Comparison of ENCODE assay signal across 17 cellular contexts in the genomic region with DNA sequence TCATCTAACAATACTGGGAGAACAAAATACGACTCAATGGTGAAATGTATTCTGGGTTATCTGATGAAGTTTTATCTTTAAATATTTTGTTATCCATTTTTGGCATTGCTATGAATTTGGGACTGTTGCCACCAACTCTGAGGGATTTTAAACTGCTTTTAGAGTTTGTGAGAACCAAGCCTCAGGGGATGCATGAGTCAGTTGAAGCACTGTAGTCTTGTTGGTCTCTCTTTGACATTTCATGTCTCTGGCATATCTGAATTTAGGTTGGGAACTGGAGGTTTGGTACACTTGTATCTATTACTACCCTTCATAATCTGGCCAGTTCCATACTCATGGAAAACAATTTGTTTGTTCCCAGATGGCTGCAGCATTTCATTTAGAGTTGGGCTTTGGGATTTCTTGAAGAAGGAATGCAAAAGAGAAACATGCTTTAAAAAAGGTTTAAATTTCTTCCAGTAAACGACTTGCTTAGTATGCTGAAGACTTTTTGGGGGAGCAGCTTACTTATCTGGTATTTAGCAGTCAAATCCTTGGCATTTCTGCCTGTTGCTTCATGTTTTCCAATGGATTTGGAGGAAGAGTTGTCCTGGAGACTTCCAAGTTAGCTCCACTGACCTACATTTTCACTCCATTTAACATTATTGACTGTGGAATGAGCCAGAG. TPM values are rescaled to one million over a fixed set of nuclear protein-coding genes. Genes with fewer than 3 reads are reported as not detected.
DNase-seq lines count a peak whose midpoint lies in the region; ATAC-seq and TF ChIP-seq lines count a peak whose summit lies in the region.
"Had no signal": no experiment of that assay in that cellular context is flagged by ENCODE, and none has a peak within 500 bp of the region (broad histone marks: within the 10 kb centered on the region; RNA-seq: fewer than 3 reads in every experiment).

No MANE protein-coding gene starts in this region.

- H3K36me3 ChIP-seq in BLaER1 (no peaks in the 10 kb centered on the region), esophagus squamous epithelium (no peaks in the 10 kb centered on the region), osteoblast (ENCODE audit: insufficient read depth, low read length) (no peaks in the 10 kb centered on the region)

- H3K4me3 ChIP-seq in BLaER1 (no peak overlapping the region), esophagus squamous epithelium (no peak overlapping the region), osteoblast (ENCODE audit: insufficient read depth, low read length) (no peak overlapping the region)
- H3K4me3 ChIP-seq: A549 had no signal

- H3K9me3 ChIP-seq in BLaER1 (no peaks in the 10 kb centered on the region), esophagus squamous epithelium (no peaks in the 10 kb centered on the region), osteoblast (ENCODE audit: low read depth, low read length) (no peaks in the 10 kb centered on the region)
- H3K9me3 ChIP-seq: A549 had no signal

- H3K4me2 ChIP-seq in BLaER1 (peak overlapping the region; percentile 35; the same call in 1 of the 2 replicates), osteoblast (ENCODE audit: insufficient read depth, low read length) (no peak overlapping the region)
- H3K4me2 ChIP-seq: A549 had no signal

- ATAC-seq in GM18907 (IDR thresholded peaks at IDR 0.05; ENCODE audit: unreplicated experiment): no peak
- ATAC-seq: A549, HepG2 had no signal

- no peak for TF ChIP-seq CTCF in esophagus squamous epithelium (IDR thresholded peaks at IDR 0.05)
- TF ChIP-seq CTCF in osteoblast (IDR thresholded peaks at IDR 0.05; ENCODE audit: extremely low read depth, low read depth, low read length): no peak

- H3K27me3 ChIP-seq in BLaER1 (no peaks in the 10 kb centered on the region), esophagus squamous epithelium (peaks cover 0 to 27% (median 0%) of the 10 kb centered on the region in 4 donors), osteoblast (ENCODE audit: insufficient read depth, low read length) (peaks cover 24% of the 10 kb centered on the region)

- no peaks in the 10 kb centered on the region for H3K79me2 ChIP-seq in osteoblast (ENCODE audit: insufficient read depth, low read length)

- TF ChIP-seq POLR2A in esophagus squamous epithelium (IDR thresholded peaks at IDR 0.05): no peak

- H3K4me1 ChIP-seq in BLaER1 (peaks cover 18% of the 10 kb centered on the region), esophagus squamous epithelium (peaks cover 0 to 6% (median 0%) of the 10 kb centered on the region in 3 donors), osteoblast (ENCODE audit: insufficient read depth, low read length) (no peaks in the 10 kb centered on the region)
- H3K4me1 ChIP-seq: A549 had no signal

- H3K27ac ChIP-seq in BLaER1 (no peak overlapping the region), esophagus squamous epithelium (peak overlapping the region in 3 of 4 donors; percentile 14 to 21 (median 21)), osteoblast (ENCODE audit: low read depth, low read length) (no peak overlapping the region)
- H3K27ac ChIP-seq: A549 had no signal

- H4K20me1 ChIP-seq in BLaER1 (no peaks in the 10 kb centered on the region), osteoblast (ENCODE audit: insufficient read depth, low read length) (no peaks in the 10 kb centered on the region)

- no peak overlapping the region for H3K9ac ChIP-seq in BLaER1

- intact Hi-C loops in esophagus squamous epithelium (cut with DNase I): no loop called here

- H2AFZ ChIP-seq in osteoblast (ENCODE audit: low read length): no peak overlapping the region

- WGBS in esophagus squamous epithelium, 2 donors: 36 to 37% methylated on average over 2 of the region's 2 CpGs

- DNase-seq in RPMI7951 (ENCODE audit: low read depth) (peak; percentile 36), esophagus squamous epithelium (lab: John Stamatoyannopoulos, UW) (no peak), osteoblast (ENCODE audit: insufficient read length, low spot score, missing footprints) (peak; percentile 48), middle frontal gyrus (ENCODE audit: extremely low spot score, low spot score) (no peak), cerebellar nuclear complex (lab: John Stamatoyannopoulos, UW) (no peak), midbrain (lab: John Stamatoyannopoulos, UW) (no peak)
- DNase-seq: C1 segment of cervical spinal cord, DND-41, KG1, NCI-H1436 treated with DMSO at 0.1 percent for 48 hours, NCI-H2029 treated with DMSO at 0.1 percent for 48 hours, NCI-H2171 treated with DMSO at 0.1 percent for 48 hours, NCI-H446 treated with DMSO at 0.1 percent for 48 hours had no signal

RNA-seq across cellular contexts. Expression of gene ARHGEF7, which starts 28.9 kb away (rescaled TPM):
- total RNA-seq in RPMI7951 (2014; rRNA removed; shearing (Covaris generic)): 12.1 and 16.0 TPM in 2 replicates
- 10 to 100 TPM; 11.5 to 57.2 (median 36.5) TPM for total RNA-seq in esophagus squamous epithelium
- 27.5 and 34.8 TPM in 2 replicates for total RNA-seq in osteoblast

Comparison
In these comparisons a context has a peak if more than half of its experiments do, and no peak if none do; other contexts are left out.
1. H3K27ac ChIP-seq: peak in esophagus squamous epithelium (3 of 4); none in BLaER1 (single experiment) and osteoblast (single experiment).
2. DNase-seq: peak in RPMI7951 (single experiment) and osteoblast (single experiment); none in esophagus squamous epithelium (single experiment), middle frontal gyrus (single experiment), cerebellar nuclear complex (0 of 2) and midbrain (single experiment).